24 cellular contexts compared by ENCODE assay signal in genomic region chr10:112057072-112057471, GRCh38.
"Had no signal": no experiment of that assay in that cellular context is flagged by ENCODE, and none has a peak within 500 bp of the region (broad histone marks: within the 10 kb centered on the region; RNA-seq: fewer than 3 reads in every experiment).

No MANE protein-coding gene starts in this region.

- ATAC-seq: stimulated activated memory B cell treated with anti-CD40 and anti-IgM and Interleukin-4, amounts not matched to agents 10 μg/mL and 1 μg/mL and 100 μg/mL, for 72 hours; stimulated activated naive B cell treated with anti-CD40 and anti-IgM and Interleukin-4, amounts not matched to agents 10 μg/mL and 1 μg/mL and 100 μg/mL, for 72 hours; stimulated activated naive CD8-positive, alpha-beta T cell treated with anti-CD3 and anti-CD28 coated beads, Interleukin-15, amount 100 ng/mL, for 72 hours; stimulated activated naive CD8-positive, alpha-beta T cell treated with anti-CD3 and anti-CD28 coated beads, Interleukin-15, Interleukin-2, amounts not matched to agents 100 U/mL and 50 U/mL, for 24 hours; upper lobe of right lung had no signal

- FAIRE-seq: urothelium cell line had no signal

- H3K27me3 ChIP-seq: stomach, suprapubic skin, testis, thyroid gland, tibial artery, tibial nerve, transverse colon, upper lobe of right lung, uterus, vagina had no signal

- H3K4me3 ChIP-seq: stomach, suprapubic skin, testis, thoracic aorta, thyroid gland, tibial artery, tibial nerve, transverse colon, upper lobe of right lung, uterus, vagina had no signal

- H3K4me1 ChIP-seq: stomach, suprapubic skin, testis, thyroid gland, tibial artery, tibial nerve, transverse colon, upper lobe of right lung, uterus, vagina had no signal

- H3K36me3 ChIP-seq: stomach, suprapubic skin, thoracic aorta, thyroid gland, tibial artery, tibial nerve, transverse colon, upper lobe of right lung, uterus, vagina had no signal

- H3K9me3 ChIP-seq: stomach, suprapubic skin, testis, thoracic aorta, thyroid gland, tibial artery, tibial nerve, transverse colon, upper lobe of right lung, uterus, vagina had no signal

- H3K27ac ChIP-seq: stomach, suprapubic skin, testis, thoracic aorta, thyroid gland, tibial artery, tibial nerve, transverse colon, upper lobe of right lung, uterus, vagina had no signal

- DNase-seq: stimulated activated CD4-positive, alpha-beta T cell treated with anti-CD3 and anti-CD28 coated beads, Interleukin-2, amount 100 ng/mL, for 48 hours; stimulated activated CD4-positive, alpha-beta T cell treated with anti-CD3 and anti-CD28 coated beads, Interleukin-4, amount 100 ng/mL, for 1 hour; stimulated activated CD4-positive, alpha-beta T cell treated with anti-CD3 and anti-CD28 coated beads, Interleukin-4, amount 100 ng/mL, for 24 hours; stimulated activated CD4-positive, alpha-beta T cell treated with anti-CD3 and anti-CD28 coated beads, Interleukin-4, amount 100 ng/mL, for 4 hours; stimulated activated CD8-positive, alpha-beta memory T cell treated with anti-CD3 and anti-CD28 coated beads, Interleukin-4, amount 100 ng/mL, for 48 hours; stimulated activated naive B cell treated with anti-CD40 and anti-IgM and Interleukin-4, amounts not matched to agents 10 μg/mL and 1 μg/mL and 100 μg/mL, for 72 hours; stimulated activated naive CD4-positive, alpha-beta T cell; stimulated activated naive CD4-positive, alpha-beta T cell treated with Interleukin-2 at 50 U/mL for 16 hours; stimulated activated naive CD8-positive, alpha-beta T cell treated with anti-CD3 and anti-CD28 coated beads, Interleukin-15, amount 100 ng/mL, for 72 hours; stimulated activated naive CD8-positive, alpha-beta T cell treated with anti-CD3 and anti-CD28 coated beads, Interleukin-15, Interleukin-2, amounts not matched to agents 100 U/mL and 50 U/mL, for 24 hours; stomach; substantia nigra; testis; thyroid gland; tibial artery; transverse colon; upper lobe of right lung; uterus had no signal
